Comparison of ENCODE assay signal across 27 cellular contexts in the genomic region with DNA sequence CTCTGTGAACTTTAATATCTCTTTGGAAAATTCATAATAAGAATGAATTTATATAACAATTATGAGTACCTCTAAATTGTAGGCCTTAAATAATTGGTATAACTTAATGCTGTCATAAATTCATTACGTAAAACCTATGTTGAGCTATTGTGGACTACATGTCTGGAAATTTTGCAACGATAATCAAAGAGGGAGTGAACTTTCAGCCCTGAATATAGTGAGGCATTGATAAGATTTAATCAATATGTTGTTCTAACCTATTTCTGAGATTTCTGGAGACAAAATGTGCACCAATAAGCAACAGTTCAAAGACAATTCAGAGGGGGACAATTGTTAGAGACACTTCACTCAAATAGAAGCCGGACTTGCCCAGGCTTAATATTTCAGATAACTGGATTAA.
"Had no signal": no experiment of that assay in that cellular context is flagged by ENCODE, and none has a peak within 500 bp of the region (broad histone marks: within the 10 kb centered on the region; RNA-seq: fewer than 3 reads in every experiment).

No MANE protein-coding gene starts in this region.

- DNase-seq: colonic mucosa; cortex of kidney; dermis blood vessel endothelial cell; effector CD4-positive, alpha-beta T cell; effector CD8-positive, alpha-beta T cell; effector memory CD4-positive, alpha-beta T cell; effector memory CD8-positive, alpha-beta T cell; endodermal cell; erythroblast; esophagus squamous epithelium; foreskin fibroblast; foreskin keratinocyte; foreskin melanocyte; gastrocnemius medialis; glutamatergic neuron; head of caudate nucleus; heart left ventricle; heart right ventricle had no signal

- H3K4me1 ChIP-seq: colonic mucosa, esophagus muscularis mucosa, esophagus squamous epithelium, foreskin keratinocyte, gastrocnemius medialis, gastroesophageal sphincter, heart left ventricle, heart right ventricle had no signal

- ATAC-seq: effector memory CD8-positive, alpha-beta T cell; esophagus mucosa; foreskin keratinocyte; gastrocnemius medialis; gastroesophageal sphincter; heart left ventricle; heart right ventricle had no signal

- FAIRE-seq: colon, endometrium, endothelial cell of umbilical vein, frontal cortex had no signal

- H3K27me3 ChIP-seq: colonic mucosa, esophagus muscularis mucosa, esophagus squamous epithelium, foreskin keratinocyte, gastrocnemius medialis, gastroesophageal sphincter, heart left ventricle, heart right ventricle had no signal

- H3K9me3 ChIP-seq: colonic mucosa, gastrocnemius medialis had no signal

- H3K27ac ChIP-seq: colonic mucosa, coronary artery, epithelial cell of prostate, esophagus muscularis mucosa, esophagus squamous epithelium, foreskin keratinocyte, gastrocnemius medialis, gastroesophageal sphincter, heart left ventricle, heart right ventricle had no signal

- H3K4me3 ChIP-seq: colonic mucosa, coronary artery, esophagus muscularis mucosa, esophagus squamous epithelium, gastrocnemius medialis, gastroesophageal sphincter, heart left ventricle, heart right ventricle had no signal

- H3K36me3 ChIP-seq: colonic mucosa, esophagus muscularis mucosa, esophagus squamous epithelium, gastrocnemius medialis, gastroesophageal sphincter, heart left ventricle, heart right ventricle had no signal
